21 cellular contexts compared by ENCODE assay signal in the genomic region with DNA sequence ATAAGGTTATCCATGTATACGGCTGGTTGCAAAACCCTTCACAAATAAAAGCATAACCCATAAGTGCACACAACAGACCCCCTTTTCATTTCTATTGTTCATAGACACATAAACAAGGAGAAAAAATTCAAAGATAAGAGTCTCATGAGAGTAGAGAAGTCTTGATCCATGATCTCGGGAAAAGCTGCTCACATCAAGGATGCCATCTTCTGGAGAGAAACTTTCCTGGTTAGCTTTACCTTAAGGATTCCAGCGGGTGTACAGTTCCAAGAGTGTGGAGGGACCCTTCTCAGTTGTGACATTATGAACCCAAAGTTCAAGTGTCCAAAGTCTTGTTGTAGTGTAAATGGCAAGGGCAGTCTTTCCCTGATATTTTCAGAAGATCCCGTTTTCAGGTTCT.
"Had no signal": no experiment of that assay in that cellular context is flagged by ENCODE, and none has a peak within 500 bp of the region (broad histone marks: within the 10 kb centered on the region; RNA-seq: fewer than 3 reads in every experiment).

No MANE protein-coding gene starts in this region.

- H3K9me3 ChIP-seq: gastroesophageal sphincter, prostate gland, right atrium auricular region, tibial nerve, vagina had no signal

- H3K27me3 Mint-ChIP-seq: activated T-helper 17 cell treated with anti-CD3 and anti-CD28 coated beads, Interleukin-2, amount 50 U/mL, for 72 hours; memory B cell had no signal

- H3K36me3 ChIP-seq: gastroesophageal sphincter, heart left ventricle, prostate gland, right atrium auricular region, tibial nerve, vagina had no signal

- H3K4me1 Mint-ChIP-seq: activated CD4-positive, alpha-beta T cell treated with anti-CD3 and anti-CD28 coated beads, Interleukin-2, amount 10 ng/mL, durations not matched to agents 24 days and 14 days; activated naive CD8-positive, alpha-beta T cell treated with anti-CD3 and anti-CD28 coated beads, Interleukin-2, amount 10 ng/mL, durations not matched to agents 7 days and 5 days; activated T-helper 17 cell treated with anti-CD3 and anti-CD28 coated beads, Interleukin-2, amount 50 U/mL, for 72 hours; immature natural killer cell; memory B cell had no signal

- H3K36me3 Mint-ChIP-seq: activated naive CD8-positive, alpha-beta T cell treated with anti-CD3 and anti-CD28 coated beads, Interleukin-2, amount 10 ng/mL, durations not matched to agents 7 days and 5 days; immature natural killer cell; memory B cell had no signal

- H3K27ac Mint-ChIP-seq: activated CD4-positive, alpha-beta T cell treated with anti-CD3 and anti-CD28 coated beads, Interleukin-2, amount 10 ng/mL, durations not matched to agents 24 days and 14 days; activated CD8-positive, alpha-beta T cell treated with anti-CD3 and anti-CD28 coated beads for 36 hours; activated naive CD8-positive, alpha-beta T cell treated with anti-CD3 and anti-CD28 coated beads, Interleukin-2, amount 10 ng/mL, durations not matched to agents 7 days and 5 days; activated T-helper 17 cell treated with anti-CD3 and anti-CD28 coated beads, Interleukin-2, amount 50 U/mL, for 72 hours; immature natural killer cell; memory B cell; stimulated activated naive CD8-positive, alpha-beta T cell treated with anti-CD3 and anti-CD28 coated beads, Interleukin-15, Interleukin-2, amounts not matched to agents 100 ng/mL and 50 ng/mL, for 24 hours had no signal

- H3K27me3 ChIP-seq: gastroesophageal sphincter, right atrium auricular region, tibial nerve, vagina had no signal

- H3K9me3 Mint-ChIP-seq: activated CD4-positive, alpha-beta T cell treated with anti-CD3 and anti-CD28 coated beads, Interleukin-2, amount 10 ng/mL, durations not matched to agents 24 days and 14 days; activated CD8-positive, alpha-beta T cell treated with anti-CD3 and anti-CD28 coated beads for 36 hours; activated naive CD8-positive, alpha-beta T cell treated with anti-CD3 and anti-CD28 coated beads, Interleukin-2, amount 10 ng/mL, durations not matched to agents 7 days and 5 days; activated T-helper 17 cell treated with anti-CD3 and anti-CD28 coated beads, Interleukin-2, amount 50 U/mL, for 72 hours; immature natural killer cell; memory B cell; stimulated activated naive CD8-positive, alpha-beta T cell treated with anti-CD3 and anti-CD28 coated beads, Interleukin-15, Interleukin-2, amounts not matched to agents 100 ng/mL and 50 ng/mL, for 24 hours had no signal

- H3K4me3 Mint-ChIP-seq: activated CD4-positive, alpha-beta T cell treated with anti-CD3 and anti-CD28 coated beads, Interleukin-2, amount 10 ng/mL, durations not matched to agents 24 days and 14 days; activated CD8-positive, alpha-beta T cell treated with anti-CD3 and anti-CD28 coated beads for 36 hours; activated naive CD8-positive, alpha-beta T cell treated with anti-CD3 and anti-CD28 coated beads, Interleukin-2, amount 10 ng/mL, durations not matched to agents 7 days and 5 days; activated T-helper 17 cell treated with anti-CD3 and anti-CD28 coated beads, Interleukin-2, amount 50 U/mL, for 72 hours; immature natural killer cell; memory B cell; stimulated activated naive CD8-positive, alpha-beta T cell treated with anti-CD3 and anti-CD28 coated beads, Interleukin-15, Interleukin-2, amounts not matched to agents 100 ng/mL and 50 ng/mL, for 24 hours had no signal

- H3K4me3 ChIP-seq: gastroesophageal sphincter, heart left ventricle, prostate gland, right atrium auricular region, tibial nerve, vagina had no signal

- H3K4me1 ChIP-seq: gastroesophageal sphincter, heart left ventricle, prostate gland, right atrium auricular region, tibial nerve, vagina had no signal

- DNase-seq: activated CD4-positive, alpha-beta T cell treated with anti-CD3 and anti-CD28 coated beads, Interleukin-2, amount 10 ng/mL, durations not matched to agents 24 days and 14 days; activated CD4-positive, CD25-positive, alpha-beta regulatory T cell; activated CD8-positive, alpha-beta T cell treated with anti-CD3 and anti-CD28 coated beads for 36 hours; activated naive CD4-positive, alpha-beta T cell treated with Interleukin-2 at 50 U/mL for 16 hours; activated naive CD8-positive, alpha-beta T cell treated with anti-CD3 and anti-CD28 coated beads, Interleukin-2, amount 10 ng/mL, durations not matched to agents 7 days and 5 days; activated T-cell treated with anti-CD3 and anti-CD28 coated beads, Interleukin-2, amount 50 U/mL, for 1 hour; erythroblast; heart left ventricle; immature natural killer cell; kidney glomerular epithelial cell; occipital lobe; T-helper 1 cell; T-helper 9 cell had no signal

- H3K27ac ChIP-seq: gastroesophageal sphincter, heart left ventricle, prostate gland, right atrium auricular region, tibial nerve, vagina had no signal

- ATAC-seq: activated CD8-positive, alpha-beta T cell treated with anti-CD3 and anti-CD28 coated beads for 36 hours; activated T-helper 17 cell treated with anti-CD3 and anti-CD28 coated beads, Interleukin-2, amount 50 U/mL, for 72 hours; gastroesophageal sphincter; heart left ventricle had no signal
